10 cellular contexts compared by ENCODE assay signal in genomic region chr12:110619534-110619953, GRCh38. TPM values are rescaled to one million over a fixed set of nuclear protein-coding genes. Genes with fewer than 3 reads are reported as not detected.
A peak's percentile ranks its signal among the peaks of the same experiment; 100 is the strongest.
DNase-seq lines count a peak whose midpoint lies in the region; ATAC-seq and TF ChIP-seq lines count a peak whose summit lies in the region.
"Had no signal": no experiment of that assay in that cellular context is flagged by ENCODE, and none has a peak within 500 bp of the region (broad histone marks: within the 10 kb centered on the region; RNA-seq: fewer than 3 reads in every experiment).

No MANE protein-coding gene starts in this region.

- no peak overlapping the region for H2BK15ac ChIP-seq in neuronal stem cell (ENCODE audit: low read length)

- no peak overlapping the region for H2AK5ac ChIP-seq in neuronal stem cell (ENCODE audit: low read depth, low read length)

- H4K8ac ChIP-seq in neuronal stem cell (ENCODE audit: low read depth, low read length): no peak overlapping the region

- no peak overlapping the region for H2BK12ac ChIP-seq in neuronal stem cell (ENCODE audit: low read length)

- peak; percentile 34 for ATAC-seq in CD4-positive, alpha-beta T cell (ENCODE audit: poor library complexity)
- ATAC-seq in GM19324 (IDR thresholded peaks at IDR 0.05; ENCODE audit: low FRiP score, unreplicated experiment) (peak; percentile 49), HG03521 (IDR thresholded peaks at IDR 0.05; ENCODE audit: unreplicated experiment) (peak; percentile 55), left lung (no peak)
- ATAC-seq in activated naive CD8-positive, alpha-beta T cell treated with anti-CD3 and anti-CD28 coated beads, Interleukin-2, amount 10 ng/mL, durations not matched to agents 7 days and 5 days (ENCODE audit: low read depth): peak; percentile 82

- no peak overlapping the region for H3K4ac ChIP-seq in neuronal stem cell (ENCODE audit: low read length)

- no peaks in the 10 kb centered on the region for H3K9me3 Mint-ChIP-seq in CD4-positive, alpha-beta T cell
- no peaks in the 10 kb centered on the region for H3K9me3 Mint-ChIP-seq in activated naive CD8-positive, alpha-beta T cell treated with anti-CD3 and anti-CD28 coated beads, Interleukin-2, amount 10 ng/mL, durations not matched to agents 7 days and 5 days
- H3K9me3 Mint-ChIP-seq: endodermal cell had no signal

- peaks cover 2% of the 10 kb centered on the region for H3K79me1 ChIP-seq in neuronal stem cell (ENCODE audit: low read depth, low read length)

- TF ChIP-seq CTCF in CD4-positive, alpha-beta T cell (IDR thresholded peaks at IDR 0.05): no peak
- no peak for TF ChIP-seq CTCF in prostate gland (IDR thresholded peaks at IDR 0.05)
- no peak for TF ChIP-seq CTCF in left lung (IDR thresholded peaks at IDR 0.05)

- H2BK120ac ChIP-seq in neuronal stem cell (ENCODE audit: low read depth, low read length): no peak overlapping the region

- H3K4me1 Mint-ChIP-seq in CD4-positive, alpha-beta T cell (ENCODE audit: low read depth): peaks cover under 1% of the 10 kb centered on the region
- peaks cover 6% of the 10 kb centered on the region for H3K4me1 Mint-ChIP-seq in activated naive CD8-positive, alpha-beta T cell treated with anti-CD3 and anti-CD28 coated beads, Interleukin-2, amount 10 ng/mL, durations not matched to agents 7 days and 5 days
- H3K4me1 Mint-ChIP-seq: endodermal cell had no signal

- H3K27ac Mint-ChIP-seq in CD4-positive, alpha-beta T cell: no peak overlapping the region
- H3K27ac Mint-ChIP-seq in activated naive CD8-positive, alpha-beta T cell treated with anti-CD3 and anti-CD28 coated beads, Interleukin-2, amount 10 ng/mL, durations not matched to agents 7 days and 5 days: no peak overlapping the region
- H3K27ac Mint-ChIP-seq: endodermal cell had no signal

- H3K4me2 ChIP-seq in neuronal stem cell (ENCODE audit: insufficient read depth, low read length, poor library complexity, severe bottlenecking): no peak overlapping the region

- no peak overlapping the region for H2AFZ ChIP-seq in neuronal stem cell (ENCODE audit: low read length)

- H4K91ac ChIP-seq in neuronal stem cell (ENCODE audit: low read depth, low read length, poor library complexity): no peak overlapping the region

- H3K36me3 Mint-ChIP-seq in CD4-positive, alpha-beta T cell (ENCODE audit: low read depth): no peaks in the 10 kb centered on the region
- H3K36me3 Mint-ChIP-seq in activated naive CD8-positive, alpha-beta T cell treated with anti-CD3 and anti-CD28 coated beads, Interleukin-2, amount 10 ng/mL, durations not matched to agents 7 days and 5 days: no peaks in the 10 kb centered on the region

- H3K4me1 ChIP-seq in prostate gland (replicated peaks): no peaks in the 10 kb centered on the region
- H3K4me1 ChIP-seq in neuronal stem cell (ENCODE audit: control insufficient read depth in 2 of 2, insufficient read depth in 1 of 2, low read depth in 1 of 2, low read length in 2 of 2): peaks cover 1 to 2% of the 10 kb centered on the region in 2 donors
- H3K4me1 ChIP-seq in left lung: peaks cover 0 to 5% of the 10 kb centered on the region in 2 donors
- H3K4me1 ChIP-seq: Caco-2 had no signal

- no peaks in the 10 kb centered on the region for H3K27me3 ChIP-seq in CD4-positive, alpha-beta T cell (ENCODE audit: control insufficient read depth, insufficient read depth, low read length)
- no peaks in the 10 kb centered on the region for H3K27me3 ChIP-seq in prostate gland (replicated peaks; ENCODE audit: insufficient read depth)
- no peaks in the 10 kb centered on the region for H3K27me3 ChIP-seq in neuronal stem cell (ENCODE audit: control insufficient read depth in 3 of 3, insufficient read depth in 3 of 3, low read depth in 1 of 3, low read length in 3 of 3)
- H3K27me3 ChIP-seq in left lung: no peaks in the 10 kb centered on the region

- CTCF ChIA-PET in CD4-positive, alpha-beta T cell (lab: Charles Lee): no interaction called here

- no peaks in the 10 kb centered on the region for H3K9me3 ChIP-seq in CD4-positive, alpha-beta T cell (ENCODE audit: control insufficient read depth, low read length)
- H3K9me3 ChIP-seq in prostate gland (no peaks in the 10 kb centered on the region), neuronal stem cell (replicated peaks in 1 of 2; ENCODE audit: control insufficient read depth in 2 of 2, insufficient read depth in 1 of 2, low read depth in 1 of 2, low read length in 2 of 2) (no peaks in the 10 kb centered on the region), left lung (no peaks in the 10 kb centered on the region)
- H3K9me3 ChIP-seq: Caco-2 had no signal

- no peak for DNase-seq in CD4-positive, alpha-beta T cell
- DNase-seq in activated naive CD8-positive, alpha-beta T cell treated with anti-CD3 and anti-CD28 coated beads, Interleukin-2, amount 10 ng/mL, durations not matched to agents 7 days and 5 days: no peak
- DNase-seq in prostate gland (ENCODE audit: low spot score): no peak
- no peak for DNase-seq in hypothalamus (lab: John Stamatoyannopoulos, UW)
- no peak for DNase-seq in neuronal stem cell (ENCODE audit: low spot score)
- DNase-seq in left lung: no peak
- DNase-seq: Caco-2, endodermal cell had no signal

- H3K14ac ChIP-seq in neuronal stem cell (ENCODE audit: low read length): no peak overlapping the region

- H3K18ac ChIP-seq in neuronal stem cell (ENCODE audit: low read length): no peak overlapping the region

- 87% methylated on average over 4 of the region's 4 CpGs for WGBS in prostate gland
- WGBS in neuronal stem cell (ENCODE audit: extremely low coverage in 2 of 2, insufficient read length in 2 of 2, insufficient replicate concordance in 1 of 2), 2 donors: no CpG with 5 or more reads among the region's 4 CpGs

- H3K4me3 ChIP-seq in prostate gland (no peak overlapping the region), neuronal stem cell (ENCODE audit: low read length in 2 of 2) (no peak overlapping the region), left lung (no peak overlapping the region)

- H3K27ac ChIP-seq in CD4-positive, alpha-beta T cell (ENCODE audit: low read depth, low read length): no peak overlapping the region
- H3K27ac ChIP-seq in prostate gland (no peak overlapping the region), neuronal stem cell (replicated peaks; ENCODE audit: low read length) (no peak overlapping the region), left lung (no peak overlapping the region)

- no peak for TF ChIP-seq POLR2A in prostate gland (IDR thresholded peaks at IDR 0.05)

- no peak overlapping the region for H2BK5ac ChIP-seq in neuronal stem cell (ENCODE audit: low read length)

- H3K36me3 ChIP-seq in prostate gland: no peaks in the 10 kb centered on the region
- peaks cover 9 to 28% of the 10 kb centered on the region in 2 donors for H3K36me3 ChIP-seq in neuronal stem cell (replicated peaks in 1 of 2; ENCODE audit: control insufficient read depth in 2 of 2, insufficient read depth in 2 of 2, low read length in 2 of 2)
- peaks cover 0 to 4% of the 10 kb centered on the region in 2 donors for H3K36me3 ChIP-seq in left lung

- H3K27me3 Mint-ChIP-seq in CD4-positive, alpha-beta T cell: no peaks in the 10 kb centered on the region
- H3K27me3 Mint-ChIP-seq in activated naive CD8-positive, alpha-beta T cell treated with anti-CD3 and anti-CD28 coated beads, Interleukin-2, amount 10 ng/mL, durations not matched to agents 7 days and 5 days: peaks cover 2% of the 10 kb centered on the region

- intact Hi-C loops in CD4-positive, alpha-beta T cell (cut with DNase I, micrococcal nuclease): loop anchor here (2.0 to 10.0 kb wide), 5 partner anchors 77 to 495 kb away; partner anchors contain the start of genes ATP2A2 (in 1 of the 2) and IFT81 (in 1 of the 2)
- intact Hi-C loops in prostate gland (cut with DNase I) (no loop called here), left lung (cut with DNase I) (no loop called here)

- no peak overlapping the region for H3K9ac ChIP-seq in neuronal stem cell (ENCODE audit: low read depth, low read length, poor library complexity)

- no peak overlapping the region for H3K23ac ChIP-seq in neuronal stem cell (ENCODE audit: low read depth, low read length, poor library complexity)

- POLR2A ChIA-PET in CD4-positive, alpha-beta T cell (lab: Charles Lee): no interaction called here
- POLR2A ChIA-PET in activated naive CD8-positive, alpha-beta T cell treated with anti-CD3 and anti-CD28 coated beads, Interleukin-2, amount 10 ng/mL, durations not matched to agents 7 days and 5 days (lab: Charles Lee): interaction anchor here (0.5 to 0.6 kb wide), 2 partner anchors 13 to 151 kb away, joined by 3 read pairs; partner anchors contain the start of gene FAM216A

- no peak overlapping the region for H3K4me3 Mint-ChIP-seq in CD4-positive, alpha-beta T cell
- no peak overlapping the region for H3K4me3 Mint-ChIP-seq in activated naive CD8-positive, alpha-beta T cell treated with anti-CD3 and anti-CD28 coated beads, Interleukin-2, amount 10 ng/mL, durations not matched to agents 7 days and 5 days
- H3K4me3 Mint-ChIP-seq: endodermal cell had no signal

RNA-seq across cellular contexts. Expression of gene TCTN1, which starts 5.6 kb away (rescaled TPM):
- 1 to 10 TPM; 5.0 to 5.5 TPM for total RNA-seq in CD4-positive, alpha-beta T cell
- total RNA-seq in activated naive CD8-positive, alpha-beta T cell treated with anti-CD3 and anti-CD28 coated beads, Interleukin-2, amount 10 ng/mL, durations not matched to agents 7 days and 5 days: 10 to 100 TPM; 10.1 to 10.3 TPM
- total RNA-seq in prostate gland: 10 to 100 TPM; 45.5 to 68.7 TPM
- 71.4 TPM for polyA plus RNA-seq in neuronal stem cell (2013, experiment 1 of 2)
- polyA plus RNA-seq in neuronal stem cell (2013, experiment 2 of 2): 67.0 TPM
- 10 to 100 TPM; 34.1 to 44.5 TPM for total RNA-seq in left lung

RNA-seq across cellular contexts. Expression of gene PPTC7, which starts 36.4 kb away (rescaled TPM):
- 10 to 100 TPM; 53.8 to 54.8 TPM for total RNA-seq in CD4-positive, alpha-beta T cell
- total RNA-seq in activated naive CD8-positive, alpha-beta T cell treated with anti-CD3 and anti-CD28 coated beads, Interleukin-2, amount 10 ng/mL, durations not matched to agents 7 days and 5 days: 10 to 100 TPM; 28.3 to 30.0 TPM
- total RNA-seq in prostate gland (10 to 100 TPM; 11.2 to 21.8 TPM), left lung (10 to 100 TPM; 22.3 to 24.2 TPM)
- polyA plus RNA-seq in neuronal stem cell (2013, experiment 1 of 2): 10.5 TPM
- 10.4 TPM for polyA plus RNA-seq in neuronal stem cell (2013, experiment 2 of 2)

Comparison
In these comparisons a context has a peak if more than half of its experiments do, and no peak if none do; other contexts are left out.
1. intact Hi-C loops: an anchor here in CD4-positive, alpha-beta T cell (2.0 to 10.0 kb wide); none called in prostate gland and left lung.